In the genomic region with DNA sequence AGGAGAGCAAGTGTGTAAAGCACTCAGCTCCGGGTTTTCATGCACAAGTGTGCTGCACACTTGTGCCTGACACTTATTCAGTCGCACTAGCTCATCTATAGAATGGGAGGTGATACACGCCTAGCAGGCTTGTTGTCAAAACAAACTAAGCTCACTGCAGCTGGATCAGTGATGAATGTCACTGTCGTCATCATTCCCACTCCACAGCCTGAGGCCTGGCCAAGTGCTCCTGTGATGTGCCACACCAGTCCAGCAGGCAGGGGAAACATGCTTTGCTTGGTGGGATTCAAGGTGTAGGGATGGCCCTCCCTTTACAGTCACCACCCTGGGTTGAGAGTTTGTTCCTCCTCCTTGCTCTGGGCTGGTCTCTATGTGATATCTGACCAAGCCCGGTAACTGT, we compare ENCODE assay signal across 22 cellular contexts. TPM values are rescaled to one million over a fixed set of nuclear protein-coding genes. Genes with fewer than 3 reads are reported as not detected.
A peak's percentile ranks its signal among the peaks of the same experiment; 100 is the strongest.
DNase-seq lines count a peak whose midpoint lies in the region; ATAC-seq, FAIRE-seq and TF ChIP-seq lines count a peak whose summit lies in the region.
"Had no signal": no experiment of that assay in that cellular context is flagged by ENCODE, and none has a peak within 500 bp of the region (broad histone marks: within the 10 kb centered on the region; RNA-seq: fewer than 3 reads in every experiment).

No MANE protein-coding gene starts in this region.

- no peaks in the 10 kb centered on the region for H3F3A ChIP-seq in smooth muscle cell (ENCODE audit: low read depth)

- H3K4me1 ChIP-seq in heart left ventricle (peaks cover 0 to 46% (median 15%) of the 10 kb centered on the region in 12 donors), right lobe of liver (peaks cover 0 to 79% (median 35%) of the 10 kb centered on the region in 4 donors), smooth muscle cell (ENCODE audit: low read depth) (no peaks in the 10 kb centered on the region)
- H3K4me1 ChIP-seq: BE2C, SJSA1 had no signal

- TF ChIP-seq CTCF in bronchial epithelial cell (IDR thresholded peaks at IDR 0.05; ENCODE audit: insufficient read depth, low read length, severe bottlenecking) (no peak), heart left ventricle (IDR thresholded peaks at IDR 0.05) (no peak), right lobe of liver (IDR thresholded peaks at IDR 0.05) (no peak), smooth muscle cell (IDR thresholded peaks at IDR 0.05; ENCODE audit: borderline replicate concordance, insufficient read depth, poor library complexity, severe bottlenecking) (no peak)

- H3K4me3 ChIP-seq in bronchial epithelial cell (ENCODE audit: low read depth, low read length) = no peak overlapping the region
- H3K4me3 ChIP-seq in heart left ventricle = no peak overlapping the region
- peak overlapping the region; percentile 57 to 82 (median 64) for H3K4me3 ChIP-seq in right lobe of liver
- H3K4me3 ChIP-seq in smooth muscle cell = no peak overlapping the region
- H3K4me3 ChIP-seq: SJSA1 had no signal

- H3K27me3 ChIP-seq in bronchial epithelial cell (ENCODE audit: control insufficient read depth, insufficient read depth, low read length) (no peaks in the 10 kb centered on the region), heart left ventricle (no peaks in the 10 kb centered on the region), right lobe of liver (no peaks in the 10 kb centered on the region), smooth muscle cell (ENCODE audit: low read depth) (no peaks in the 10 kb centered on the region)
- H3K27me3 ChIP-seq: BE2C, SJSA1 had no signal

- peak; percentile 90 for FAIRE-seq in bronchial epithelial cell (lab: Jason Lieb, UNC)
- FAIRE-seq: H54 had no signal

- TF ChIP-seq POLR2A in heart left ventricle (IDR thresholded peaks at IDR 0.05) (no peak), right lobe of liver (IDR thresholded peaks at IDR 0.05) (no peak)

- H3K79me2 ChIP-seq in smooth muscle cell (ENCODE audit: low read depth) = peaks cover 12% of the 10 kb centered on the region

- H4K20me1 ChIP-seq in smooth muscle cell (ENCODE audit: low read depth) = peaks cover 59% of the 10 kb centered on the region

- H3K27ac ChIP-seq in heart left ventricle (peak overlapping the region in 3 of 12 donors; percentile 10 to 52 (median 22)), right lobe of liver (peak overlapping the region in 2 of 3 donors; percentile 75 to 95), temporal lobe (ENCODE audit: low read depth, low read length) (peak overlapping the region; percentile 2), smooth muscle cell (ENCODE audit: low read depth) (no peak overlapping the region)
- H3K27ac ChIP-seq: SJSA1 had no signal

- intact Hi-C loops in heart left ventricle (cut with DNase I) = loop anchor here in 1 of 10 donors (10.0 kb wide), 1 partner anchor 62 kb away; no protein-coding TSS in a partner anchor
- intact Hi-C loops in right lobe of liver (cut with DNase I) = no loop called here

- H3K36me3 ChIP-seq in bronchial epithelial cell (ENCODE audit: control insufficient read depth, insufficient read depth, low read length) (peaks cover 25% of the 10 kb centered on the region), heart left ventricle (peaks cover 0 to 67% (median 45%) of the 10 kb centered on the region in 9 donors), right lobe of liver (peaks cover 0 to 43% (median 21%) of the 10 kb centered on the region in 4 donors), smooth muscle cell (ENCODE audit: low read depth) (no peaks in the 10 kb centered on the region)
- H3K36me3 ChIP-seq: SJSA1 had no signal

- DNase-seq in bronchial epithelial cell (ENCODE audit: low read depth) = no peak
- peak in 2 of 5 donors; percentile 54 to 59 for DNase-seq in heart left ventricle
- DNase-seq in right lobe of liver = no peak
- no peak for DNase-seq in RKO (ENCODE audit: low spot score)
- no peak for DNase-seq in kidney tubule cell (ENCODE audit: low spot score)
- DNase-seq in smooth muscle cell (lab: John Stamatoyannopoulos, UW; ENCODE audit: unreplicated experiment) = no peak
- DNase-seq: BE2C; CD4-positive, alpha-beta T cell; EL; HFFc6; Kasumi-1; MM.1S; NCI-H1092 treated with DMSO at 0.1 percent for 48 hours; NCI-H1694 treated with DMSO at 0.1 percent for 48 hours; NCI-H345; NCI-H526; OCI-M1; RPMI8226 had no signal

- H3K4me2 ChIP-seq in smooth muscle cell = no peak overlapping the region

- H3K9ac ChIP-seq in smooth muscle cell (ENCODE audit: low read depth) = no peak overlapping the region

- ATAC-seq in heart left ventricle (peak; percentile 64 to 84 (median 74)), right lobe of liver (peak in 2 of 4 donors; percentile 4 to 48), HG02885 (IDR thresholded peaks at IDR 0.05; ENCODE audit: poor library complexity, unreplicated experiment) (no peak)

- WGBS in heart left ventricle, 4 donors = 48 to 69% (median 54%) methylated on average over 5 of the region's 5 CpGs
- WGBS in right lobe of liver (ENCODE audit: insufficient coverage, low coverage, low lambda C conversion rate, missing lambda C conversion rate) = 51% methylated on average over 5 of the region's 5 CpGs
- WGBS in smooth muscle cell (ENCODE audit: low lambda C conversion rate) = 81% methylated on average over 5 of the region's 5 CpGs

- H3K9me3 ChIP-seq in heart left ventricle = no peaks in the 10 kb centered on the region
- H3K9me3 ChIP-seq in right lobe of liver = no peaks in the 10 kb centered on the region
- no peaks in the 10 kb centered on the region for H3K9me3 ChIP-seq in smooth muscle cell (replicated peaks; ENCODE audit: low read depth)
- H3K9me3 ChIP-seq: BE2C, SJSA1 had no signal

- H2AFZ ChIP-seq in smooth muscle cell (ENCODE audit: low read depth) = no peak overlapping the region

RNA-seq across cellular contexts. Expression of gene MPST, which starts 6.8 kb away (rescaled TPM):
- total RNA-seq in bronchial epithelial cell = 96.3 and 121 TPM in 2 replicates
- 100 to 1,000 TPM in 2 of 9 donors, 10 to 100 TPM in 7; 27.5 to 157 (median 52.9) TPM for total RNA-seq in heart left ventricle
- 100 to 1,000 TPM; 133 to 134 TPM for polyA plus RNA-seq in heart left ventricle
- 100 to 1,000 TPM; 153 to 301 (median 214) TPM for total RNA-seq in right lobe of liver
- 15.7 TPM for total RNA-seq in temporal lobe
- 49.9 and 55.3 TPM in 2 replicates for total RNA-seq in smooth muscle cell
- polyA plus RNA-seq in smooth muscle cell = 105 and 119 TPM in 2 replicates

RNA-seq across cellular contexts. Expression of gene TST, which starts 7.1 kb away (rescaled TPM):
- total RNA-seq in bronchial epithelial cell (45.8 and 102 TPM in 2 replicates), heart left ventricle (100 to 1,000 TPM in 2 of 9 donors, 10 to 100 TPM in 7; 35.8 to 143 (median 58.1) TPM), right lobe of liver (100 to 1,000 TPM; 223 to 355 (median 321) TPM), temporal lobe (3.2 TPM), smooth muscle cell (10.4 and 19.9 TPM in 2 replicates)
- polyA plus RNA-seq in heart left ventricle (10 to 100 TPM; 57.3 to 89.8 TPM), smooth muscle cell (15.0 and 17.5 TPM in 2 replicates)
- total RNA-seq: CD4-positive, alpha-beta T cell had no signal

RNA-seq across cellular contexts. Expression of gene KCTD17, which starts 25.2 kb away (rescaled TPM):
- 7.4 and 22.3 TPM in 2 replicates for total RNA-seq in bronchial epithelial cell
- 10 to 100 TPM; 10.8 to 62.0 (median 17.3) TPM for total RNA-seq in heart left ventricle
- polyA plus RNA-seq in heart left ventricle = 10 to 100 TPM; 17.1 to 27.3 TPM
- 1 to 10 TPM; 2.0 to 9.7 (median 4.4) TPM for total RNA-seq in right lobe of liver
- total RNA-seq in temporal lobe = 21.6 TPM
- total RNA-seq in smooth muscle cell = 8.2 and 20.0 TPM in 2 replicates
- 31.8 and 36.9 TPM in 2 replicates for polyA plus RNA-seq in smooth muscle cell

Comparison
In these comparisons a context has a peak if more than half of its experiments do, and no peak if none do; other contexts are left out.
1. H3K4me3 ChIP-seq: peak in right lobe of liver (3 of 3); none in bronchial epithelial cell (single experiment), heart left ventricle (0 of 12) and smooth muscle cell (single experiment).